ENCODE assay signal across 2 cellular contexts in the genomic region with DNA sequence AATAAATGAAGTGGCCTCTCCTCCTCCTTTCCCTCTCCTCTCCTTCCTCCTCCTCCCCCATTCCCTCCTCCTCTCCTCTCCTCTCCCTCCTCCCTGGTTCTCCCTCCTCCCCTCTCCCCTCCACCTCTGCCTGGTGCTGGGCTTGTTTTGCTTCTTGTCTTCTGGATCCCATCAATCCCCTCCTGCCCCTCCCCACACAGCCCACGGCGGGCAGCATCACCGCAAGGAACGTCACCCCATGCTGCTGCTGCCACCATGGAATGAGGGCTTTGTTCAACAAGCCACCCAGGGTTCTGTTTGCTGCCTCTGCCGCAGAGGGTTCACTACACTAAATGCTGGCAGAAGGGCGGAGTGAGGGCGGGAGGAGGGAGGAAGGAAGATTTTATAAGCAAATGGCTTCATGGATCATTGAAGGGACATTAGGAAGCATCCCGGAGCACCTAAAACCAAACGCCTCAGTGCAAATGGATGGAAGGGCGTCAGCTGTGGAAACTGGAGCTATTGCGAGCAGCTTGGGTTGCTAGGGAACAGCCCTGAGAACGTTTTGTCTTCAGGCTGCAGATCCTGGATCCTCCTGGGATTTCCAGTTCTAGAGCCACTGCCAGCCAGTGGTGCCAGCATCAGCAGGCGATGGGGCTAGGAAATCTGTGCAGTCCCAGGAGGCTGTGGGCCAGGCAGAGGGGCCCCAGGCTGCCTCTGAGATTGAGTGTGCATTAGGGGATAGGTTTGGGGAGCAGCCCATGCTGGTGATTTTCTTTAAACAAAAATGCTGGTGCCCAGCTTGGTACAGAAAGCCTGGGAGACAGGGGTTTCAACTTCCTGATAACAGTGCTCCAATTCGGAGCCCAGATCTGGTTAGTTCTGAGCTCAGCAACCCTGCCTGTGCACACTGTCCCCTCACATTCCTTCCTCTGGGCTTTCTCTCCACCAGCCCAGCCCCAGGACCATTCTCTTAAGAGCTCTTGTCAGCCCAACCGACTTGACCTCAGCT.
TF ChIP-seq lines count a peak whose summit lies in the region.

No MANE protein-coding gene starts in this region.

TF ChIP-seq in GM23338, 12 proteins besides CTCF, POLR2A, EP300 and RAD21:
- TF ChIP-seq, protein P1, sequence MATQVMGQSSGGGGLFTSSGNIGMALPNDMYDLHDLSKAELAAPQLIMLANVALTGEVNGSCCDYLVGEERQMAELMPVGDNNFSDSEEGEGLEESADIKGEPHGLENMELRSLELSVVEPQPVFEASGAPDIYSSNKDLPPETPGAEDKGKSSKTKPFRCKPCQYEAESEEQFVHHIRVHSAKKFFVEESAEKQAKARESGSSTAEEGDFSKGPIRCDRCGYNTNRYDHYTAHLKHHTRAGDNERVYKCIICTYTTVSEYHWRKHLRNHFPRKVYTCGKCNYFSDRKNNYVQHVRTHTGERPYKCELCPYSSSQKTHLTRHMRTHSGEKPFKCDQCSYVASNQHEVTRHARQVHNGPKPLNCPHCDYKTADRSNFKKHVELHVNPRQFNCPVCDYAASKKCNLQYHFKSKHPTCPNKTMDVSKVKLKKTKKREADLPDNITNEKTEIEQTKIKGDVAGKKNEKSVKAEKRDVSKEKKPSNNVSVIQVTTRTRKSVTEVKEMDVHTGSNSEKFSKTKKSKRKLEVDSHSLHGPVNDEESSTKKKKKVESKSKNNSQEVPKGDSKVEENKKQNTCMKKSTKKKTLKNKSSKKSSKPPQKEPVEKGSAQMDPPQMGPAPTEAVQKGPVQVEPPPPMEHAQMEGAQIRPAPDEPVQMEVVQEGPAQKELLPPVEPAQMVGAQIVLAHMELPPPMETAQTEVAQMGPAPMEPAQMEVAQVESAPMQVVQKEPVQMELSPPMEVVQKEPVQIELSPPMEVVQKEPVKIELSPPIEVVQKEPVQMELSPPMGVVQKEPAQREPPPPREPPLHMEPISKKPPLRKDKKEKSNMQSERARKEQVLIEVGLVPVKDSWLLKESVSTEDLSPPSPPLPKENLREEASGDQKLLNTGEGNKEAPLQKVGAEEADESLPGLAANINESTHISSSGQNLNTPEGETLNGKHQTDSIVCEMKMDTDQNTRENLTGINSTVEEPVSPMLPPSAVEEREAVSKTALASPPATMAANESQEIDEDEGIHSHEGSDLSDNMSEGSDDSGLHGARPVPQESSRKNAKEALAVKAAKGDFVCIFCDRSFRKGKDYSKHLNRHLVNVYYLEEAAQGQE (IDR thresholded peaks at IDR 0.05; ENCODE audit: unreplicated experiment): no peak
- no peak for TF ChIP-seq CREB1 (CRISPR knock-in tag; IDR thresholded peaks at IDR 0.05; ENCODE audit: low read depth)
- no peak for TF ChIP-seq EZH2 (IDR thresholded peaks at IDR 0.05; ENCODE audit: low read depth, unreplicated experiment)
- no peak for TF ChIP-seq EZH2phosphoT487 (IDR thresholded peaks at IDR 0.05; ENCODE audit: unreplicated experiment)
- TF ChIP-seq JUNB (IDR thresholded peaks at IDR 0.05; ENCODE audit: unreplicated experiment): no peak
- TF ChIP-seq NANOG (IDR thresholded peaks at IDR 0.05; ENCODE audit: borderline replicate concordance): no peak
- TF ChIP-seq POLR2AphosphoS5 (IDR thresholded peaks at IDR 0.05; ENCODE audit: low read depth): no peak
- TF ChIP-seq, protein P2, sequence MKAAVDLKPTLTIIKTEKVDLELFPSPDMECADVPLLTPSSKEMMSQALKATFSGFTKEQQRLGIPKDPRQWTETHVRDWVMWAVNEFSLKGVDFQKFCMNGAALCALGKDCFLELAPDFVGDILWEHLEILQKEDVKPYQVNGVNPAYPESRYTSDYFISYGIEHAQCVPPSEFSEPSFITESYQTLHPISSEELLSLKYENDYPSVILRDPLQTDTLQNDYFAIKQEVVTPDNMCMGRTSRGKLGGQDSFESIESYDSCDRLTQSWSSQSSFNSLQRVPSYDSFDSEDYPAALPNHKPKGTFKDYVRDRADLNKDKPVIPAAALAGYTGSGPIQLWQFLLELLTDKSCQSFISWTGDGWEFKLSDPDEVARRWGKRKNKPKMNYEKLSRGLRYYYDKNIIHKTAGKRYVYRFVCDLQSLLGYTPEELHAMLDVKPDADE (IDR thresholded peaks at IDR 0.05): no peak
- no peak for TF ChIP-seq STAT1 (IDR thresholded peaks at IDR 0.05; ENCODE audit: unreplicated experiment)

TF ChIP-seq in HEK293T, 16 proteins besides CTCF, POLR2A, EP300 and RAD21:
- TF ChIP-seq SUZ12 (IDR thresholded peaks at IDR 0.05) (no peak), L3MBTL2 (conservative IDR thresholded peaks at IDR 0.05) (no peak), ZNF384 (IDR thresholded peaks at IDR 0.05) (no peak), BHLHE40 (IDR thresholded peaks at IDR 0.05; ENCODE audit: borderline replicate concordance) (no peak), CTBP1 (IDR thresholded peaks at IDR 0.05; ENCODE audit: borderline replicate concordance) (no peak), TARDBP (IDR thresholded peaks at IDR 0.05) (no peak)
- TF ChIP-seq, protein P3, sequence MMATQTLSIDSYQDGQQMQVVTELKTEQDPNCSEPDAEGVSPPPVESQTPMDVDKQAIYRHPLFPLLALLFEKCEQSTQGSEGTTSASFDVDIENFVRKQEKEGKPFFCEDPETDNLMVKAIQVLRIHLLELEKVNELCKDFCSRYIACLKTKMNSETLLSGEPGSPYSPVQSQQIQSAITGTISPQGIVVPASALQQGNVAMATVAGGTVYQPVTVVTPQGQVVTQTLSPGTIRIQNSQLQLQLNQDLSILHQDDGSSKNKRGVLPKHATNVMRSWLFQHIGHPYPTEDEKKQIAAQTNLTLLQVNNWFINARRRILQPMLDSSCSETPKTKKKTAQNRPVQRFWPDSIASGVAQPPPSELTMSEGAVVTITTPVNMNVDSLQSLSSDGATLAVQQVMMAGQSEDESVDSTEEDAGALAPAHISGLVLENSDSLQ (IDR thresholded peaks at IDR 0.05): no peak
TF ChIP-seq in HEK293T: peak in this region for 0.
